Comparison of ENCODE assay signal across 33 cellular contexts in the genomic region with DNA sequence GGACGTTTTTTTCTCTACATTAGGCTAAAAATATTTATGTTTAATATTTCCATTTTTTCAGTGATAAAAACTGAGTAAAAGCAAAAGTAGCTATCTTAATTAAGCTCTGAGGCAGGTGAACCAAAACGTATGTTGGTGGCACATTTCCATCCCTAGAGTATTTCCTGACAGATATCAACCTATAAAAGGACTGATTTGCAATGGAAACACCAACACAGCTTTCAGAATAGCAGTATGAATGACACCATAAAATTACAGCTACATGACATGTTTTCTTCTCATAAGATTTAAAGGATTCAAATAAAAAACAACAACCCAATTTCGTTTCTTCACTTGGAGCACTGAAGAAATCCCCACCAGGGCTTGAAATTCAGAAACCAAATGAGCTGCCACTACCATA.
"Had no signal": no experiment of that assay in that cellular context is flagged by ENCODE, and none has a peak within 500 bp of the region (broad histone marks: within the 10 kb centered on the region; RNA-seq: fewer than 3 reads in every experiment).

No MANE protein-coding gene starts in this region.

- H3K27me3 Mint-ChIP-seq: activated CD4-positive, alpha-beta memory T cell treated with anti-CD3 and anti-CD28 coated beads for 36 hours; activated CD4-positive, alpha-beta T cell treated with anti-CD3 and anti-CD28 coated beads, Interleukin-2, amount 10 ng/mL, durations not matched to agents 24 days and 14 days; activated naive CD8-positive, alpha-beta T cell treated with anti-CD3 and anti-CD28 coated beads, Interleukin-2, amount 50 U/mL, for 24 hours; effector memory CD8-positive, alpha-beta T cell had no signal

- H3K36me3 Mint-ChIP-seq: activated CD4-positive, alpha-beta memory T cell treated with anti-CD3 and anti-CD28 coated beads for 36 hours; activated CD8-positive, alpha-beta memory T cell treated with anti-CD3 and anti-CD28 coated beads, Interleukin-2, amount 10 ng/mL, durations not matched to agents 7 days and 5 days; activated naive CD4-positive, alpha-beta T cell treated with anti-CD3 and anti-CD28 coated beads, Interleukin-2, amount 50 U/mL, for 24 hours; activated naive CD8-positive, alpha-beta T cell treated with anti-CD3 and anti-CD28 coated beads for 36 hours had no signal

- FAIRE-seq: colon, endometrium, endothelial cell of umbilical vein had no signal

- ATAC-seq: activated CD4-positive, alpha-beta T cell treated with anti-CD3 and anti-CD28 coated beads for 36 hours; activated CD8-positive, alpha-beta memory T cell treated with anti-CD3 and anti-CD28 coated beads, Interleukin-2, amount 10 ng/mL, durations not matched to agents 7 days and 5 days; activated CD8-positive, alpha-beta T cell treated with anti-CD3 and anti-CD28 coated beads, Interleukin-2, amount 10 ng/mL, durations not matched to agents 7 days and 5 days; activated naive CD8-positive, alpha-beta T cell treated with anti-CD3 and anti-CD28 coated beads, Interleukin-2, amount 50 U/mL, for 24 hours; body of pancreas; effector memory CD8-positive, alpha-beta T cell; gastroesophageal sphincter had no signal

- H3K9me3 Mint-ChIP-seq: activated CD4-positive, alpha-beta memory T cell treated with anti-CD3 and anti-CD28 coated beads for 36 hours; activated CD4-positive, alpha-beta T cell treated with anti-CD3 and anti-CD28 coated beads, Interleukin-2, amount 10 ng/mL, durations not matched to agents 24 days and 14 days; activated naive CD4-positive, alpha-beta T cell treated with anti-CD3 and anti-CD28 coated beads for 36 hours; activated naive CD4-positive, alpha-beta T cell treated with anti-CD3 and anti-CD28 coated beads, Interleukin-2, amount 50 U/mL, for 24 hours; activated naive CD8-positive, alpha-beta T cell treated with anti-CD3 and anti-CD28 coated beads for 36 hours; activated naive CD8-positive, alpha-beta T cell treated with anti-CD3 and anti-CD28 coated beads, Interleukin-2, amount 50 U/mL, for 24 hours; activated T-helper 1 cell treated with anti-CD3 and anti-CD28 coated beads, Interleukin-12 subunit alpha, Interleukin-12 subunit beta, Interleukin-2, Interleukin-4 antibody, amounts not matched to agents 30 ng/mL and 10 ng/mL and 1 ng/mL, durations not matched to agents 14 hours and 24 hours and 36 hours; activated T-helper 2 cell treated with anti-CD3 and anti-CD28 coated beads, Interferon-gamma antibody, Interleukin-2, Interleukin-4, amounts not matched to agents 10 μg/mL and 5 μg/mL and 100 μg/mL, durations not matched to agents 14 hours and 24 hours and 36 hours; effector memory CD8-positive, alpha-beta T cell had no signal

- H3K9me3 ChIP-seq: adrenal gland, body of pancreas, esophagus squamous epithelium, gastroesophageal sphincter had no signal

- H3K27ac Mint-ChIP-seq: activated CD4-positive, alpha-beta memory T cell treated with anti-CD3 and anti-CD28 coated beads for 36 hours; activated CD4-positive, alpha-beta T cell treated with anti-CD3 and anti-CD28 coated beads for 36 hours; activated CD4-positive, alpha-beta T cell treated with anti-CD3 and anti-CD28 coated beads, Interleukin-2, amount 10 ng/mL, durations not matched to agents 24 days and 14 days; activated CD8-positive, alpha-beta memory T cell treated with anti-CD3 and anti-CD28 coated beads, Interleukin-2, amount 10 ng/mL, durations not matched to agents 7 days and 5 days; activated CD8-positive, alpha-beta T cell treated with anti-CD3 and anti-CD28 coated beads, Interleukin-2, amount 10 ng/mL, durations not matched to agents 7 days and 5 days; activated naive CD4-positive, alpha-beta T cell treated with anti-CD3 and anti-CD28 coated beads for 36 hours; activated naive CD4-positive, alpha-beta T cell treated with anti-CD3 and anti-CD28 coated beads, Interleukin-2, amount 50 U/mL, for 24 hours; activated naive CD8-positive, alpha-beta T cell treated with anti-CD3 and anti-CD28 coated beads for 36 hours; activated naive CD8-positive, alpha-beta T cell treated with anti-CD3 and anti-CD28 coated beads, Interleukin-2, amount 50 U/mL, for 24 hours; activated T-helper 1 cell treated with anti-CD3 and anti-CD28 coated beads, Interleukin-12 subunit alpha, Interleukin-12 subunit beta, Interleukin-2, Interleukin-4 antibody, amounts not matched to agents 30 ng/mL and 10 ng/mL and 1 ng/mL, durations not matched to agents 14 hours and 24 hours and 36 hours; activated T-helper 2 cell treated with anti-CD3 and anti-CD28 coated beads, Interferon-gamma antibody, Interleukin-2, Interleukin-4, amounts not matched to agents 10 μg/mL and 5 μg/mL and 100 μg/mL, durations not matched to agents 14 hours and 24 hours and 36 hours; effector memory CD8-positive, alpha-beta T cell had no signal

- H3K4me3 Mint-ChIP-seq: activated CD4-positive, alpha-beta memory T cell treated with anti-CD3 and anti-CD28 coated beads for 36 hours; activated CD4-positive, alpha-beta T cell treated with anti-CD3 and anti-CD28 coated beads for 36 hours; activated CD4-positive, alpha-beta T cell treated with anti-CD3 and anti-CD28 coated beads, Interleukin-2, amount 10 ng/mL, durations not matched to agents 24 days and 14 days; activated CD8-positive, alpha-beta memory T cell treated with anti-CD3 and anti-CD28 coated beads, Interleukin-2, amount 10 ng/mL, durations not matched to agents 7 days and 5 days; activated CD8-positive, alpha-beta T cell treated with anti-CD3 and anti-CD28 coated beads, Interleukin-2, amount 10 ng/mL, durations not matched to agents 7 days and 5 days; activated naive CD4-positive, alpha-beta T cell treated with anti-CD3 and anti-CD28 coated beads for 36 hours; activated naive CD4-positive, alpha-beta T cell treated with anti-CD3 and anti-CD28 coated beads, Interleukin-2, amount 50 U/mL, for 24 hours; activated naive CD8-positive, alpha-beta T cell treated with anti-CD3 and anti-CD28 coated beads for 36 hours; activated naive CD8-positive, alpha-beta T cell treated with anti-CD3 and anti-CD28 coated beads, Interleukin-2, amount 50 U/mL, for 24 hours; activated T-helper 1 cell treated with anti-CD3 and anti-CD28 coated beads, Interleukin-12 subunit alpha, Interleukin-12 subunit beta, Interleukin-2, Interleukin-4 antibody, amounts not matched to agents 30 ng/mL and 10 ng/mL and 1 ng/mL, durations not matched to agents 14 hours and 24 hours and 36 hours; effector memory CD8-positive, alpha-beta T cell had no signal

- H3K4me1 ChIP-seq: body of pancreas, esophagus squamous epithelium, gastroesophageal sphincter had no signal

- H3K4me1 Mint-ChIP-seq: activated CD4-positive, alpha-beta T cell treated with anti-CD3 and anti-CD28 coated beads for 36 hours; activated CD4-positive, alpha-beta T cell treated with anti-CD3 and anti-CD28 coated beads, Interleukin-2, amount 10 ng/mL, durations not matched to agents 24 days and 14 days; activated CD8-positive, alpha-beta memory T cell treated with anti-CD3 and anti-CD28 coated beads, Interleukin-2, amount 10 ng/mL, durations not matched to agents 7 days and 5 days; activated naive CD4-positive, alpha-beta T cell treated with anti-CD3 and anti-CD28 coated beads, Interleukin-2, amount 50 U/mL, for 24 hours; activated naive CD8-positive, alpha-beta T cell treated with anti-CD3 and anti-CD28 coated beads for 36 hours; activated naive CD8-positive, alpha-beta T cell treated with anti-CD3 and anti-CD28 coated beads, Interleukin-2, amount 50 U/mL, for 24 hours had no signal

- H3K4me3 ChIP-seq: adrenal gland, body of pancreas, esophagus squamous epithelium, gastroesophageal sphincter had no signal

- H3K27me3 ChIP-seq: adrenal gland, body of pancreas, gastroesophageal sphincter had no signal

- DNase-seq: activated CD4-positive, alpha-beta memory T cell treated with anti-CD3 and anti-CD28 coated beads for 36 hours; activated CD4-positive, alpha-beta T cell treated with anti-CD3 and anti-CD28 coated beads for 36 hours; activated CD4-positive, alpha-beta T cell treated with anti-CD3 and anti-CD28 coated beads, Interleukin-2, amount 10 ng/mL, durations not matched to agents 24 days and 14 days; activated CD4-positive, CD25-positive, alpha-beta regulatory T cell; activated CD4-positive, CD25-positive, alpha-beta regulatory T cell treated with anti-CD3 and anti-CD28 coated beads, Interleukin-2, amount 50 U/mL, for 72 hours; activated CD8-positive, alpha-beta memory T cell treated with anti-CD3 and anti-CD28 coated beads, Interleukin-2, amount 10 ng/mL, durations not matched to agents 7 days and 5 days; activated CD8-positive, alpha-beta memory T cell treated with anti-CD3 and anti-CD28 coated beads, Interleukin-2, amount 50 U/mL, for 4 hours; activated CD8-positive, alpha-beta T cell treated with anti-CD3 and anti-CD28 coated beads, Interleukin-2, amount 10 ng/mL, durations not matched to agents 7 days and 5 days; activated effector memory CD4-positive, alpha-beta T cell treated with anti-CD3 and anti-CD28 coated beads, Interleukin-2, amount 50 U/mL, for 16 hours; activated naive CD4-positive, alpha-beta T cell treated with anti-CD3 and anti-CD28 coated beads for 36 hours; activated naive CD8-positive, alpha-beta T cell treated with anti-CD3 and anti-CD28 coated beads for 36 hours; activated naive CD8-positive, alpha-beta T cell treated with anti-CD3 and anti-CD28 coated beads, Interleukin-2, amount 50 U/mL, for 24 hours; activated T-cell treated with anti-CD3 and anti-CD28 coated beads, Interleukin-2, amount 50 U/mL, for 1 hour; activated T-cell treated with anti-CD3 and anti-CD28 coated beads, Interleukin-2, amount 50 U/mL, for 48 hours; adrenal gland; amygdala; aorta; cortex of kidney; dermis blood vessel endothelial cell; effector CD4-positive, alpha-beta T cell; effector memory CD8-positive, alpha-beta T cell; esophagus squamous epithelium; foreskin melanocyte; T-helper 2 cell had no signal

- H3K27ac ChIP-seq: adrenal gland, body of pancreas, epithelial cell of prostate, esophagus squamous epithelium, gastroesophageal sphincter had no signal

- H3K36me3 ChIP-seq: adrenal gland, esophagus squamous epithelium, gastroesophageal sphincter had no signal
